Comparison of ENCODE assay signal across 1 cellular context in the genomic region with DNA sequence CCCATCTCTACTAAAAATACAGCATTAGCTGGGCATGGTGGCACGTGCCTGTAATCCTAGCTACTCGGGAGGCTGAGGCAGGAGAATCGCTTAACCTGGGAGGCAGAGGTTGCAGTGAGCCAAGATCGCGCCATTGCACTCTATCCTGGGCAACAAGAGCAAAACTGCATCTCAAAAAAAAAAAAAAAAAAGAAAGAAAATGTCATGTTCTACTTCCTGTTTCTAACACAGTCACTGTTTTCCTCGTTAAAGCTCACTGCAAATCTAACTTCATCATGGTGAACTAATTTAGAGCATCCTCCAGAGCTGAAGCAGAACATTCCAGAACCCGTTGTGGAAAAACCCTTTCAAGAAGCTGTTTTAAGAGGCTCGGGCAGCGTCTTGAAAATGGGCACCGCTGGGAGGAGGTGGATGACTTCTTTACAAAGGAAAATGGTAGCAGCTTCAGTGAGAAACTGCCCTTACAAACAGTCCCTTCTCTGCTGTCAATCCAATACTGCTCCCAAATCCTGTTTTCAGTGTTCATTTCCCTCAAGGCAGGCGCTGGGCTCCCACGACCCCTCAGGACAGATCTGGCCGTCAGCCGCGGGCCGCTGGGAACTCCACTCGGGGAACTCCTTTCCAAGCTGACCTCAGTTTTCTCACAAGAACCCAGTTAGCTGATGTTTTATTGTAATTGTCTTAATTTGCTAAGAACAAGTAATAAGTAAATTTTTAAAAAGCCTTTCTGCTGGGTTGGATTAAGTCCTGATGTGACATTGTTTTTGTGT.
A peak's percentile ranks its signal among the peaks of the same experiment; 100 is the strongest.
TF ChIP-seq lines count a peak whose summit lies in the region.

No MANE protein-coding gene starts in this region.

TF ChIP-seq in K562, 482 proteins besides CTCF, POLR2A, EP300 and RAD21:
- TF ChIP-seq, protein P1, sequence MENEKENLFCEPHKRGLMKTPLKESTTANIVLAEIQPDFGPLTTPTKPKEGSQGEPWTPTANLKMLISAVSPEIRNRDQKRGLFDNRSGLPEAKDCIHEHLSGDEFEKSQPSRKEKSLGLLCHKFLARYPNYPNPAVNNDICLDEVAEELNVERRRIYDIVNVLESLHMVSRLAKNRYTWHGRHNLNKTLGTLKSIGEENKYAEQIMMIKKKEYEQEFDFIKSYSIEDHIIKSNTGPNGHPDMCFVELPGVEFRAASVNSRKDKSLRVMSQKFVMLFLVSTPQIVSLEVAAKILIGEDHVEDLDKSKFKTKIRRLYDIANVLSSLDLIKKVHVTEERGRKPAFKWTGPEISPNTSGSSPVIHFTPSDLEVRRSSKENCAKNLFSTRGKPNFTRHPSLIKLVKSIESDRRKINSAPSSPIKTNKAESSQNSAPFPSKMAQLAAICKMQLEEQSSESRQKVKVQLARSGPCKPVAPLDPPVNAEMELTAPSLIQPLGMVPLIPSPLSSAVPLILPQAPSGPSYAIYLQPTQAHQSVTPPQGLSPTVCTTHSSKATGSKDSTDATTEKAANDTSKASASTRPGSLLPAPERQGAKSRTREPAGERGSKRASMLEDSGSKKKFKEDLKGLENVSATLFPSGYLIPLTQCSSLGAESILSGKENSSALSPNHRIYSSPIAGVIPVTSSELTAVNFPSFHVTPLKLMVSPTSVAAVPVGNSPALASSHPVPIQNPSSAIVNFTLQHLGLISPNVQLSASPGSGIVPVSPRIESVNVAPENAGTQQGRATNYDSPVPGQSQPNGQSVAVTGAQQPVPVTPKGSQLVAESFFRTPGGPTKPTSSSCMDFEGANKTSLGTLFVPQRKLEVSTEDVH (IDR thresholded peaks at IDR 0.05; ENCODE audit: low read depth, partially characterized antibody), result no peak
- TF ChIP-seq SUPT5H (IDR thresholded peaks at IDR 0.05), result 0 out of 2 replicates have a peak, but pooled peaks have one; percentile 37
- TF ChIP-seq, protein P2, sequence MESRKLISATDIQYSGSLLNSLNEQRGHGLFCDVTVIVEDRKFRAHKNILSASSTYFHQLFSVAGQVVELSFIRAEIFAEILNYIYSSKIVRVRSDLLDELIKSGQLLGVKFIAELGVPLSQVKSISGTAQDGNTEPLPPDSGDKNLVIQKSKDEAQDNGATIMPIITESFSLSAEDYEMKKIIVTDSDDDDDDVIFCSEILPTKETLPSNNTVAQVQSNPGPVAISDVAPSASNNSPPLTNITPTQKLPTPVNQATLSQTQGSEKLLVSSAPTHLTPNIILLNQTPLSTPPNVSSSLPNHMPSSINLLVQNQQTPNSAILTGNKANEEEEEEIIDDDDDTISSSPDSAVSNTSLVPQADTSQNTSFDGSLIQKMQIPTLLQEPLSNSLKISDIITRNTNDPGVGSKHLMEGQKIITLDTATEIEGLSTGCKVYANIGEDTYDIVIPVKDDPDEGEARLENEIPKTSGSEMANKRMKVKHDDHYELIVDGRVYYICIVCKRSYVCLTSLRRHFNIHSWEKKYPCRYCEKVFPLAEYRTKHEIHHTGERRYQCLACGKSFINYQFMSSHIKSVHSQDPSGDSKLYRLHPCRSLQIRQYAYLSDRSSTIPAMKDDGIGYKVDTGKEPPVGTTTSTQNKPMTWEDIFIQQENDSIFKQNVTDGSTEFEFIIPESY (CRISPR knock-in tag; IDR thresholded peaks at IDR 0.05), result 0 out of 2 replicates have a peak, but pooled peaks have one; percentile 15
- TF ChIP-seq, protein P3, sequence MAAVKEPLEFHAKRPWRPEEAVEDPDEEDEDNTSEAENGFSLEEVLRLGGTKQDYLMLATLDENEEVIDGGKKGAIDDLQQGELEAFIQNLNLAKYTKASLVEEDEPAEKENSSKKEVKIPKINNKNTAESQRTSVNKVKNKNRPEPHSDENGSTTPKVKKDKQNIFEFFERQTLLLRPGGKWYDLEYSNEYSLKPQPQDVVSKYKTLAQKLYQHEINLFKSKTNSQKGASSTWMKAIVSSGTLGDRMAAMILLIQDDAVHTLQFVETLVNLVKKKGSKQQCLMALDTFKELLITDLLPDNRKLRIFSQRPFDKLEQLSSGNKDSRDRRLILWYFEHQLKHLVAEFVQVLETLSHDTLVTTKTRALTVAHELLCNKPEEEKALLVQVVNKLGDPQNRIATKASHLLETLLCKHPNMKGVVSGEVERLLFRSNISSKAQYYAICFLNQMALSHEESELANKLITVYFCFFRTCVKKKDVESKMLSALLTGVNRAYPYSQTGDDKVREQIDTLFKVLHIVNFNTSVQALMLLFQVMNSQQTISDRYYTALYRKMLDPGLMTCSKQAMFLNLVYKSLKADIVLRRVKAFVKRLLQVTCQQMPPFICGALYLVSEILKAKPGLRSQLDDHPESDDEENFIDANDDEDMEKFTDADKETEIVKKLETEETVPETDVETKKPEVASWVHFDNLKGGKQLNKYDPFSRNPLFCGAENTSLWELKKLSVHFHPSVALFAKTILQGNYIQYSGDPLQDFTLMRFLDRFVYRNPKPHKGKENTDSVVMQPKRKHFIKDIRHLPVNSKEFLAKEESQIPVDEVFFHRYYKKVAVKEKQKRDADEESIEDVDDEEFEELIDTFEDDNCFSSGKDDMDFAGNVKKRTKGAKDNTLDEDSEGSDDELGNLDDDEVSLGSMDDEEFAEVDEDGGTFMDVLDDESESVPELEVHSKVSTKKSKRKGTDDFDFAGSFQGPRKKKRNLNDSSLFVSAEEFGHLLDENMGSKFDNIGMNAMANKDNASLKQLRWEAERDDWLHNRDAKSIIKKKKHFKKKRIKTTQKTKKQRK (IDR thresholded peaks at IDR 0.05; ENCODE audit: borderline replicate concordance, low read depth, low read length), result no peak
TF ChIP-seq in K562: peak in this region for 2.
